1 cellular context compared by ENCODE assay signal in genomic region chr1:26321315-26322041, GRCh38.
TF ChIP-seq lines count a peak whose summit lies in the region.

No MANE protein-coding gene starts in this region.

TF ChIP-seq in K562, 482 proteins besides CTCF, POLR2A, EP300 and RAD21 (continued from another document and continues in another):
- TF ChIP-seq RERE (CRISPR knock-in tag; IDR thresholded peaks at IDR 0.05; ENCODE audit: borderline replicate concordance) = no peak
- TF ChIP-seq ZNF239 (CRISPR knock-in tag; IDR thresholded peaks at IDR 0.05) = no peak
- no peak for TF ChIP-seq ZNF311 (CRISPR knock-in tag; IDR thresholded peaks at IDR 0.05)
- TF ChIP-seq ZNF707 (CRISPR knock-in tag; conservative IDR thresholded peaks at IDR 0.05) = no peak
- no peak for TF ChIP-seq BACH1 (tag; IDR thresholded peaks at IDR 0.05)
- no peak for TF ChIP-seq FOS (IDR thresholded peaks at IDR 0.05; ENCODE audit: extremely low read depth, insufficient read length)
- no peak for TF ChIP-seq RFX5 (IDR thresholded peaks at IDR 0.05; ENCODE audit: low read depth, low read length)
- no peak for TF ChIP-seq TEAD4 (IDR thresholded peaks at IDR 0.05; ENCODE audit: low read length)
- TF ChIP-seq TEAD4 (CRISPR knock-in tag; IDR thresholded peaks at IDR 0.05; ENCODE audit: borderline replicate concordance) = no peak
- TF ChIP-seq NCOA4 (IDR thresholded peaks at IDR 0.05; ENCODE audit: partially characterized antibody) = no peak
- no peak for TF ChIP-seq PURB (CRISPR knock-in tag; IDR thresholded peaks at IDR 0.05; ENCODE audit: low read depth)
- no peak for TF ChIP-seq ZNF407 (IDR thresholded peaks at IDR 0.05; ENCODE audit: low read depth)
- TF ChIP-seq XRCC4 (IDR thresholded peaks at IDR 0.05; ENCODE audit: extremely low read depth, insufficient read depth, insufficient read length) = no peak
- TF ChIP-seq HES1 (IDR thresholded peaks at IDR 0.05; ENCODE audit: low read depth) = no peak
- TF ChIP-seq BRD9 (IDR thresholded peaks at IDR 0.05; ENCODE audit: low read depth, partially characterized antibody) = no peak
- no peak for TF ChIP-seq ZNF121 (CRISPR knock-in tag; conservative IDR thresholded peaks at IDR 0.05)
- no peak for TF ChIP-seq TAF1 (IDR thresholded peaks at IDR 0.05; ENCODE audit: control insufficient read depth, extremely low read depth, insufficient read depth, low read length, severe bottlenecking)
- no peak for TF ChIP-seq MBD2 (IDR thresholded peaks at IDR 0.05; ENCODE audit: borderline replicate concordance, low read depth)
- peak; percentile 8; the same call in 1 of the 2 replicates for TF ChIP-seq HOXB6 (CRISPR knock-in tag; IDR thresholded peaks at IDR 0.05; ENCODE audit: borderline replicate concordance)
- TF ChIP-seq HSF4 (CRISPR knock-in tag; IDR thresholded peaks at IDR 0.05; ENCODE audit: borderline replicate concordance) = no peak
- TF ChIP-seq PTRF (tag; IDR thresholded peaks at IDR 0.05) = no peak
- TF ChIP-seq HDAC8 (tag; IDR thresholded peaks at IDR 0.05) = no peak
- no peak for TF ChIP-seq FOXK1 (CRISPR knock-in tag; IDR thresholded peaks at IDR 0.05; ENCODE audit: borderline replicate concordance)
- TF ChIP-seq ZBTB1 (CRISPR knock-in tag; IDR thresholded peaks at IDR 0.05; ENCODE audit: borderline replicate concordance, low read depth) = no peak
- TF ChIP-seq KLF1 (tag; IDR thresholded peaks at IDR 0.05) = no peak
- TF ChIP-seq, protein P1, sequence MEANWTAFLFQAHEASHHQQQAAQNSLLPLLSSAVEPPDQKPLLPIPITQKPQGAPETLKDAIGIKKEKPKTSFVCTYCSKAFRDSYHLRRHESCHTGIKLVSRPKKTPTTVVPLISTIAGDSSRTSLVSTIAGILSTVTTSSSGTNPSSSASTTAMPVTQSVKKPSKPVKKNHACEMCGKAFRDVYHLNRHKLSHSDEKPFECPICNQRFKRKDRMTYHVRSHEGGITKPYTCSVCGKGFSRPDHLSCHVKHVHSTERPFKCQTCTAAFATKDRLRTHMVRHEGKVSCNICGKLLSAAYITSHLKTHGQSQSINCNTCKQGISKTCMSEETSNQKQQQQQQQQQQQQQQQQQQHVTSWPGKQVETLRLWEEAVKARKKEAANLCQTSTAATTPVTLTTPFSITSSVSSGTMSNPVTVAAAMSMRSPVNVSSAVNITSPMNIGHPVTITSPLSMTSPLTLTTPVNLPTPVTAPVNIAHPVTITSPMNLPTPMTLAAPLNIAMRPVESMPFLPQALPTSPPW (CRISPR knock-in tag; IDR thresholded peaks at IDR 0.05) = peak; percentile 65
- TF ChIP-seq, protein P2, sequence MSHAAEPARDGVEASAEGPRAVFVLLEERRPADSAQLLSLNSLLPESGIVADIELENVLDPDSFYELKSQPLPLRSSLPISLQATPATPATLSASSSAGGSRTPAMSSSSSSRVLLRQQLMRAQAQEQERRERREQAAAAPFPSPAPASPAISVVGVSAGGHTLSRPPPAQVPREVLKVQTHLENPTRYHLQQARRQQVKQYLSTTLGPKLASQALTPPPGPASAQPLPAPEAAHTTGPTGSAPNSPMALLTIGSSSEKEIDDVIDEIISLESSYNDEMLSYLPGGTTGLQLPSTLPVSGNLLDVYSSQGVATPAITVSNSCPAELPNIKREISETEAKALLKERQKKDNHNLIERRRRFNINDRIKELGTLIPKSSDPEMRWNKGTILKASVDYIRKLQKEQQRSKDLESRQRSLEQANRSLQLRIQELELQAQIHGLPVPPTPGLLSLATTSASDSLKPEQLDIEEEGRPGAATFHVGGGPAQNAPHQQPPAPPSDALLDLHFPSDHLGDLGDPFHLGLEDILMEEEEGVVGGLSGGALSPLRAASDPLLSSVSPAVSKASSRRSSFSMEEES (CRISPR knock-in tag; IDR thresholded peaks at IDR 0.05) = no peak
- no peak for TF ChIP-seq ZNF436 (CRISPR knock-in tag; IDR thresholded peaks at IDR 0.05)
- TF ChIP-seq TFAM (CRISPR knock-in tag; conservative IDR thresholded peaks at IDR 0.05) = no peak
- no peak for TF ChIP-seq PRPF4 (IDR thresholded peaks at IDR 0.05; ENCODE audit: insufficient read depth, low read depth, low read length, poor library complexity, severe bottlenecking)
- TF ChIP-seq NBN (IDR thresholded peaks at IDR 0.05; ENCODE audit: low read depth) = no peak
- TF ChIP-seq, protein P3, sequence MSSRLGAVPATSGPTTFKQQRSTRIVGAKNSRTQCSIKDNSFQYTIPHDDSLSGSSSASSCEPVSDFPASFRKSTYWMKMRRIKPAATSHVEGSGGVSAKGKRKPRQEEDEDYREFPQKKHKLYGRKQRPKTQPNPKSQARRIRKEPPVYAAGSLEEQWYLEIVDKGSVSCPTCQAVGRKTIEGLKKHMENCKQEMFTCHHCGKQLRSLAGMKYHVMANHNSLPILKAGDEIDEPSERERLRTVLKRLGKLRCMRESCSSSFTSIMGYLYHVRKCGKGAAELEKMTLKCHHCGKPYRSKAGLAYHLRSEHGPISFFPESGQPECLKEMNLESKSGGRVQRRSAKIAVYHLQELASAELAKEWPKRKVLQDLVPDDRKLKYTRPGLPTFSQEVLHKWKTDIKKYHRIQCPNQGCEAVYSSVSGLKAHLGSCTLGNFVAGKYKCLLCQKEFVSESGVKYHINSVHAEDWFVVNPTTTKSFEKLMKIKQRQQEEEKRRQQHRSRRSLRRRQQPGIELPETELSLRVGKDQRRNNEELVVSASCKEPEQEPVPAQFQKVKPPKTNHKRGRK (tag; IDR thresholded peaks at IDR 0.05) = no peak
- TF ChIP-seq JUNB (CRISPR knock-in tag; conservative IDR thresholded peaks at IDR 0.05) = no peak
- TF ChIP-seq, protein P4, sequence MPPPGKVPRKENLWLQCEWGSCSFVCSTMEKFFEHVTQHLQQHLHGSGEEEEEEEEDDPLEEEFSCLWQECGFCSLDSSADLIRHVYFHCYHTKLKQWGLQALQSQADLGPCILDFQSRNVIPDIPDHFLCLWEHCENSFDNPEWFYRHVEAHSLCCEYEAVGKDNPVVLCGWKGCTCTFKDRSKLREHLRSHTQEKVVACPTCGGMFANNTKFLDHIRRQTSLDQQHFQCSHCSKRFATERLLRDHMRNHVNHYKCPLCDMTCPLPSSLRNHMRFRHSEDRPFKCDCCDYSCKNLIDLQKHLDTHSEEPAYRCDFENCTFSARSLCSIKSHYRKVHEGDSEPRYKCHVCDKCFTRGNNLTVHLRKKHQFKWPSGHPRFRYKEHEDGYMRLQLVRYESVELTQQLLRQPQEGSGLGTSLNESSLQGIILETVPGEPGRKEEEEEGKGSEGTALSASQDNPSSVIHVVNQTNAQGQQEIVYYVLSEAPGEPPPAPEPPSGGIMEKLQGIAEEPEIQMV (tag; conservative IDR thresholded peaks at IDR 0.05; ENCODE audit: low read depth) = no peak
- TF ChIP-seq ZBED1 (IDR thresholded peaks at IDR 0.05) = 0 out of 2 replicates have a peak, but pooled peaks have one; percentile 8
- no peak for TF ChIP-seq ETS2 (tag; IDR thresholded peaks at IDR 0.05; ENCODE audit: borderline replicate concordance, poor library complexity, severe bottlenecking)
- no peak for TF ChIP-seq SAFB (IDR thresholded peaks at IDR 0.05; ENCODE audit: borderline replicate concordance, low read depth, low read length)
- no peak for TF ChIP-seq GATAD2B (IDR thresholded peaks at IDR 0.05; ENCODE audit: borderline replicate concordance)
- TF ChIP-seq HNRNPH1 (optimal IDR thresholded peaks at IDR 0.05; ENCODE audit: low read depth, low read length) = no peak
- no peak for TF ChIP-seq RBM17 (IDR thresholded peaks at IDR 0.05; ENCODE audit: borderline replicate concordance, low read depth, low read length)
- TF ChIP-seq TAF9B (IDR thresholded peaks at IDR 0.05; ENCODE audit: partially characterized antibody) = no peak
- TF ChIP-seq, protein P5, sequence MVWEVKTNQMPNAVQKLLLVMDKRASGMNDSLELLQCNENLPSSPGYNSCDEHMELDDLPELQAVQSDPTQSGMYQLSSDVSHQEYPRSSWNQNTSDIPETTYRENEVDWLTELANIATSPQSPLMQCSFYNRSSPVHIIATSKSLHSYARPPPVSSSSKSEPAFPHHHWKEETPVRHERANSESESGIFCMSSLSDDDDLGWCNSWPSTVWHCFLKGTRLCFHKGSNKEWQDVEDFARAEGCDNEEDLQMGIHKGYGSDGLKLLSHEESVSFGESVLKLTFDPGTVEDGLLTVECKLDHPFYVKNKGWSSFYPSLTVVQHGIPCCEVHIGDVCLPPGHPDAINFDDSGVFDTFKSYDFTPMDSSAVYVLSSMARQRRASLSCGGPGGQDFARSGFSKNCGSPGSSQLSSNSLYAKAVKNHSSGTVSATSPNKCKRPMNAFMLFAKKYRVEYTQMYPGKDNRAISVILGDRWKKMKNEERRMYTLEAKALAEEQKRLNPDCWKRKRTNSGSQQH (CRISPR knock-in tag; IDR thresholded peaks at IDR 0.05) = no peak
